Comparison of ENCODE assay signal across 13 cellular contexts in the genomic region with DNA sequence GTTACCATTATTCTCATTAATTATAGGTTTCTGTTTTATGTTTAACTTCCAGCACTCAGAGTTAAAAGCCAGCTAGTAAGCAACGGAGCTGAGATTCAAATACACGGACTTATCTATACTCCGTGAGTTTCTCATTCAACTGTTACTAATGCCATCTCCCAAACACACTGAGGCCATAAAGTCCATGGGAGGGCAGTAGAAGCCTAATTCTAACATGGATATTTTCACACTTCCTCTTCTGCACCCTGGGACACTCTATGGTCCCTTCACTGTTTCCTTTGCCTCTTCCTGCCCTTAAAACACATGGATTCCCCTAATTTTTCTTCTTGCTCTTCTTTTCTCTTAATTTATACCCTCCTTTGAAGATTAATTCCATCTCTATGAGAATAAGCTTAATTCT.
A peak's percentile ranks its signal among the peaks of the same experiment; 100 is the strongest.
DNase-seq lines count a peak whose midpoint lies in the region; ATAC-seq and TF ChIP-seq lines count a peak whose summit lies in the region.
"Had no signal": no experiment of that assay in that cellular context is flagged by ENCODE, and none has a peak within 500 bp of the region (broad histone marks: within the 10 kb centered on the region; RNA-seq: fewer than 3 reads in every experiment).

No MANE protein-coding gene starts in this region.

- no peak overlapping the region for H3K4me3 Mint-ChIP-seq in endodermal cell
- H3K4me3 Mint-ChIP-seq: activated CD4-positive, alpha-beta memory T cell treated with anti-CD3 and anti-CD28 coated beads, Interleukin-2, amount 10 ng/mL, durations not matched to agents 7 days and 5 days; activated naive CD4-positive, alpha-beta T cell treated with anti-CD3 and anti-CD28 coated beads for 36 hours; natural killer cell treated with Interleukin-12 subunit alpha and Interleukin-12 subunit beta and Interleukin-15 and Interleukin-18, amount 100 ng/mL, for 72 hours had no signal

- H3K9me3 ChIP-seq in endodermal cell (ENCODE audit: control insufficient read depth, low read length): peaks cover 4% of the 10 kb centered on the region
- H3K9me3 ChIP-seq: testis had no signal

- peaks cover 11% of the 10 kb centered on the region for H3K36me3 ChIP-seq in endodermal cell (ENCODE audit: control insufficient read depth, insufficient read depth, low read length)

- peak; percentile 12 for DNase-seq in AG08395 (ENCODE audit: low spot score)
- DNase-seq in CD1c-positive myeloid dendritic cell (ENCODE audit: extremely low spot score): peak; percentile 43
- peak; percentile 50 for DNase-seq in NCI-H69 (lab: John Stamatoyannopoulos, UW)
- DNase-seq in endodermal cell: no peak
- DNase-seq in NCI-H2227 treated with DMSO at 0.1 percent for 48 hours (lab: John Stamatoyannopoulos, UW): no peak
- DNase-seq: activated CD4-positive, alpha-beta memory T cell treated with anti-CD3 and anti-CD28 coated beads, Interleukin-2, amount 10 ng/mL, durations not matched to agents 7 days and 5 days; activated naive CD4-positive, alpha-beta T cell treated with anti-CD3 and anti-CD28 coated beads for 36 hours; testis had no signal

- no peaks in the 10 kb centered on the region for H3K27me3 ChIP-seq in endodermal cell (ENCODE audit: control insufficient read depth, insufficient read depth, low read length, poor library complexity, severe bottlenecking)
- H3K27me3 ChIP-seq: testis had no signal

- H3K4me3 ChIP-seq in endodermal cell (ENCODE audit: low read length): no peak overlapping the region
- H3K4me3 ChIP-seq: testis had no signal

- no peaks in the 10 kb centered on the region for H3K27me3 Mint-ChIP-seq in endodermal cell (ENCODE audit: insufficient read depth)

- peaks cover 6% of the 10 kb centered on the region for H3K4me1 Mint-ChIP-seq in endodermal cell
- H3K4me1 Mint-ChIP-seq: activated CD4-positive, alpha-beta memory T cell treated with anti-CD3 and anti-CD28 coated beads, Interleukin-2, amount 10 ng/mL, durations not matched to agents 7 days and 5 days had no signal

- H3K36me3 Mint-ChIP-seq in endodermal cell (ENCODE audit: low read depth): peaks cover 8% of the 10 kb centered on the region
- H3K36me3 Mint-ChIP-seq: natural killer cell treated with Interleukin-12 subunit alpha and Interleukin-12 subunit beta and Interleukin-15 and Interleukin-18, amount 100 ng/mL, for 72 hours had no signal

- no peak for ATAC-seq in GM19023 (IDR thresholded peaks at IDR 0.05; ENCODE audit: unreplicated experiment)
- ATAC-seq in SK-N-SH treated with all-trans-retinoic acid at 6 μM for 48 hours: no peak
- no peak for ATAC-seq in HG03196 (IDR thresholded peaks at IDR 0.05; ENCODE audit: unreplicated experiment)
- ATAC-seq: natural killer cell treated with Interleukin-12 subunit alpha and Interleukin-12 subunit beta and Interleukin-15 and Interleukin-18, amount 100 ng/mL, for 72 hours had no signal

- TF ChIP-seq CTCF in endodermal cell (conservative IDR thresholded peaks at IDR 0.05): peak; percentile 53

- H3K27ac ChIP-seq in endodermal cell (ENCODE audit: low read depth, low read length): no peak overlapping the region
- H3K27ac ChIP-seq: KMS-11, testis had no signal

- 81 to 100% methylated on average over 1 to 3 of the region's 3 CpGs for WGBS in endodermal cell (ENCODE audit: insufficient coverage in 1 of 2, insufficient read length in 1 of 2), 2 experiments

- no peak overlapping the region for H3K27ac Mint-ChIP-seq in endodermal cell
- H3K27ac Mint-ChIP-seq: activated CD4-positive, alpha-beta memory T cell treated with anti-CD3 and anti-CD28 coated beads, Interleukin-2, amount 10 ng/mL, durations not matched to agents 7 days and 5 days; activated naive CD4-positive, alpha-beta T cell treated with anti-CD3 and anti-CD28 coated beads for 36 hours; natural killer cell treated with Interleukin-12 subunit alpha and Interleukin-12 subunit beta and Interleukin-15 and Interleukin-18, amount 100 ng/mL, for 72 hours had no signal

- no peak overlapping the region for H3K9ac ChIP-seq in endodermal cell (ENCODE audit: extremely low read depth, low read length, poor library complexity, severe bottlenecking)
- H3K9ac ChIP-seq: KMS-11 had no signal

- peaks cover 27% of the 10 kb centered on the region for H3K9me3 Mint-ChIP-seq in endodermal cell

- H3K4me1 ChIP-seq in endodermal cell (ENCODE audit: control insufficient read depth, insufficient read depth, low read length): peaks cover 9% of the 10 kb centered on the region
- H3K4me1 ChIP-seq: testis had no signal

TF ChIP-seq in SK-N-SH treated with all-trans-retinoic acid at 6 μM for 48 hours, 23 proteins besides CTCF, POLR2A, EP300 and RAD21:
- TF ChIP-seq, protein P1, sequence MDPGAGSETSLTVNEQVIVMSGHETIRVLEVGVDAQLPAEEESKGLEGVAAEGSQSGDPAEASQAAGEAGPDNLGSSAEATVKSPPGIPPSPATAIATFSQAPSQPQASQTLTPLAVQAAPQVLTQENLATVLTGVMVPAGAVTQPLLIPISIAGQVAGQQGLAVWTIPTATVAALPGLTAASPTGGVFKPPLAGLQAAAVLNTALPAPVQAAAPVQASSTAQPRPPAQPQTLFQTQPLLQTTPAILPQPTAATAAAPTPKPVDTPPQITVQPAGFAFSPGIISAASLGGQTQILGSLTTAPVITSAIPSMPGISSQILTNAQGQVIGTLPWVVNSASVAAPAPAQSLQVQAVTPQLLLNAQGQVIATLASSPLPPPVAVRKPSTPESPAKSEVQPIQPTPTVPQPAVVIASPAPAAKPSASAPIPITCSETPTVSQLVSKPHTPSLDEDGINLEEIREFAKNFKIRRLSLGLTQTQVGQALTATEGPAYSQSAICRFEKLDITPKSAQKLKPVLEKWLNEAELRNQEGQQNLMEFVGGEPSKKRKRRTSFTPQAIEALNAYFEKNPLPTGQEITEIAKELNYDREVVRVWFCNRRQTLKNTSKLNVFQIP (CRISPR knock-in tag; IDR thresholded peaks at IDR 0.05; ENCODE audit: borderline replicate concordance, low read depth): no peak
- TF ChIP-seq TOX (CRISPR knock-in tag; IDR thresholded peaks at IDR 0.05; ENCODE audit: borderline replicate concordance) (no peak), RARB (CRISPR knock-in tag; IDR thresholded peaks at IDR 0.05) (no peak), ZNF70 (CRISPR knock-in tag; IDR thresholded peaks at IDR 0.05) (no peak), SNAI2 (CRISPR knock-in tag; IDR thresholded peaks at IDR 0.05) (no peak), OSR1 (CRISPR knock-in tag; IDR thresholded peaks at IDR 0.05) (no peak), GLIS3 (CRISPR knock-in tag; IDR thresholded peaks at IDR 0.05) (no peak), ESRRG (CRISPR knock-in tag; IDR thresholded peaks at IDR 0.05) (no peak), ZFP30 (CRISPR knock-in tag; IDR thresholded peaks at IDR 0.05) (no peak), PPARA (CRISPR knock-in tag; IDR thresholded peaks at IDR 0.05; ENCODE audit: borderline replicate concordance) (no peak), BACH2 (CRISPR knock-in tag; IDR thresholded peaks at IDR 0.05; ENCODE audit: borderline replicate concordance) (no peak)
- TF ChIP-seq, protein P2, sequence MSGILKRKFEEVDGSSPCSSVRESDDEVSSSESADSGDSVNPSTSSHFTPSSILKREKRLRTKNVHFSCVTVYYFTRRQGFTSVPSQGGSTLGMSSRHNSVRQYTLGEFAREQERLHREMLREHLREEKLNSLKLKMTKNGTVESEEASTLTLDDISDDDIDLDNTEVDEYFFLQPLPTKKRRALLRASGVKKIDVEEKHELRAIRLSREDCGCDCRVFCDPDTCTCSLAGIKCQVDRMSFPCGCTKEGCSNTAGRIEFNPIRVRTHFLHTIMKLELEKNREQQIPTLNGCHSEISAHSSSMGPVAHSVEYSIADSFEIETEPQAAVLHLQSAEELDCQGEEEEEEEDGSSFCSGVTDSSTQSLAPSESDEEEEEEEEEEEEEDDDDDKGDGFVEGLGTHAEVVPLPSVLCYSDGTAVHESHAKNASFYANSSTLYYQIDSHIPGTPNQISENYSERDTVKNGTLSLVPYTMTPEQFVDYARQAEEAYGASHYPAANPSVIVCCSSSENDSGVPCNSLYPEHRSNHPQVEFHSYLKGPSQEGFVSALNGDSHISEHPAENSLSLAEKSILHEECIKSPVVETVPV (CRISPR knock-in tag; IDR thresholded peaks at IDR 0.05): no peak

Comparison
In these comparisons a context has a peak if more than half of its experiments do, and no peak if none do; other contexts are left out.
1. DNase-seq: peak in AG08395 (single experiment), CD1c-positive myeloid dendritic cell (single experiment) and NCI-H69 (single experiment); none in endodermal cell (single experiment) and NCI-H2227 treated with DMSO at 0.1 percent for 48 hours (single experiment).